In genomic region chr16:554640-555413, GRCh38 we compare ENCODE assay signal across 14 cellular contexts. TPM values are rescaled to one million over a fixed set of nuclear protein-coding genes. Genes with fewer than 3 reads are reported as not detected.
DNase-seq lines count a peak whose midpoint lies in the region; ATAC-seq, FAIRE-seq and TF ChIP-seq lines count a peak whose summit lies in the region.
"Had no signal": no experiment of that assay in that cellular context is flagged by ENCODE, and none has a peak within 500 bp of the region (broad histone marks: within the 10 kb centered on the region; RNA-seq: fewer than 3 reads in every experiment).

No MANE protein-coding gene starts in this region.

- CTCF ChIA-PET in AG04449 (lab: Yijun Ruan, JAX) = interaction anchor here (2.0 kb wide), 1 partner anchor 11 kb away, joined by 7 read pairs; no protein-coding TSS in a partner anchor
- CTCF ChIA-PET in K562 (lab: Yijun Ruan, JAX; ENCODE audit: low intra/inter-chr PET ratio) = no interaction called here

- in situ Hi-C loops in K562 (cut with MboI) = no loop called here

- no peak for DNase-seq in AG04449 (ENCODE audit: low read depth, low spot score)
- DNase-seq in H54 (ENCODE audit: insufficient read length, low spot score) = peak; percentile 100
- DNase-seq in K562 (ENCODE audit: extremely low read depth in 1 of 4, low spot score in 3 of 4) = no peak
- DNase-seq in mesenchymal stem cell = peak; percentile 48
- no peak for DNase-seq in globus pallidus (ENCODE audit: low spot score)
- no peak for DNase-seq in activated CD4-positive, CD25-positive, alpha-beta regulatory T cell treated with anti-CD3 and anti-CD28 coated beads, Interleukin-2, amount 50 U/mL, for 72 hours
- no peak for DNase-seq in activated CD8-positive, alpha-beta memory T cell treated with anti-CD3 and anti-CD28 coated beads, Interleukin-2, amount 50 U/mL, for 48 hours
- DNase-seq in NCI-H1092 (lab: John Stamatoyannopoulos, UW) = no peak
- DNase-seq: activated CD4-positive, alpha-beta T cell treated with anti-CD3 and anti-CD28 coated beads for 1 hour; CD4-positive, CD25-positive, alpha-beta regulatory T cell; NCI-H510A had no signal

- H4K8ac ChIP-seq in mesenchymal stem cell (ENCODE audit: low read length) = no peak overlapping the region

- no peak overlapping the region for H3K18ac ChIP-seq in mesenchymal stem cell (ENCODE audit: low read depth in 1 of 2, low read length in 2 of 2)

- TF ChIP-seq RAD21 in K562 (CRISPR knock-in tag; conservative IDR thresholded peaks at IDR 0.05 in 1 of 2, IDR thresholded peaks at IDR 0.05 in 1 of 2) = no peak

- no peaks in the 10 kb centered on the region for H3K9me1 ChIP-seq in K562 (ENCODE audit: control insufficient read depth, insufficient read depth, low read length)

- H2BK15ac ChIP-seq in mesenchymal stem cell (ENCODE audit: low read depth, poor library complexity, severe bottlenecking) = no peak overlapping the region

- H4K20me1 ChIP-seq in K562 (replicated peaks; ENCODE audit: control insufficient read depth, insufficient read depth, low read length) = no peaks in the 10 kb centered on the region

- TF ChIP-seq EP300 in K562 (IDR thresholded peaks at IDR 0.05; ENCODE audit: low read length) = no peak

- no peak overlapping the region for H2BK120ac ChIP-seq in mesenchymal stem cell (ENCODE audit: low read depth, low read length)

- H2BK12ac ChIP-seq in mesenchymal stem cell (ENCODE audit: low read length in 2 of 2) = no peak overlapping the region

- H3K27ac ChIP-seq in K562 (ENCODE audit: extremely low read depth, low read depth, low read length) (no peak overlapping the region), mesenchymal stem cell (ENCODE audit: low read length, poor library complexity, severe bottlenecking) (no peak overlapping the region)
- H3K27ac ChIP-seq: parathyroid adenoma had no signal

- no peak for FAIRE-seq in H54 (lab: Jason Lieb, UNC)
- FAIRE-seq in K562 (lab: Jason Lieb, UNC) = no peak

- no peak overlapping the region for H3K4ac ChIP-seq in mesenchymal stem cell (ENCODE audit: low read depth in 1 of 2, low read length in 2 of 2)

- no peak overlapping the region for H3K4me2 ChIP-seq in K562 (ENCODE audit: insufficient read depth, low read length)
- H3K4me2 ChIP-seq in mesenchymal stem cell (ENCODE audit: low read length, poor library complexity, severe bottlenecking) = no peak overlapping the region

- H2AFZ ChIP-seq in K562 (ENCODE audit: low read depth, low read length) (no peak overlapping the region), mesenchymal stem cell (ENCODE audit: low read depth, low read length) (no peak overlapping the region)
- H2AFZ ChIP-seq: parathyroid adenoma had no signal

- TF ChIP-seq CTCF in AG04449 (IDR thresholded peaks at IDR 0.05; ENCODE audit: insufficient read depth, low read length, missing control alignments) (no peak), K562 (IDR thresholded peaks at IDR 0.05 in 2 of 3, conservative IDR thresholded peaks at IDR 0.05 in 1 of 3; ENCODE audit: insufficient read depth in 2 of 3, low read depth in 1 of 3, low read length in 3 of 3) (no peak)

- no peak for ATAC-seq in K562

- H3K23ac ChIP-seq in mesenchymal stem cell (ENCODE audit: low read length in 2 of 2) = no peak overlapping the region

- H3K79me2 ChIP-seq in K562 (ENCODE audit: control insufficient read depth, insufficient read depth, low read length) = peaks cover 2% of the 10 kb centered on the region; the same call in 1 of the 3 replicates
- H3K79me2 ChIP-seq: parathyroid adenoma had no signal

- no peak overlapping the region for H2AK5ac ChIP-seq in mesenchymal stem cell (ENCODE audit: low read length, severe bottlenecking)

- POLR2A ChIA-PET in AG04449 (lab: Yijun Ruan, JAX) (no interaction called here), K562 (lab: Yijun Ruan, JAX) (interaction anchor here (0.6 to 1.1 kb wide), 2 partner anchors 18 to 75 kb away, joined by 3 to 4 read pairs; no protein-coding TSS in a partner anchor)

- BruUV-seq in K562 (replicated peaks; lab: Mats Ljungman, UMichigan) = no TSS peak

- TF ChIP-seq POLR2A in H54 (IDR thresholded peaks at IDR 0.05; ENCODE audit: low read depth, low read length) (no peak), K562 (conservative IDR thresholded peaks at IDR 0.05) (peak; percentile 46; the same call in 1 of the 2 replicates)

- H3K9me3 ChIP-seq in K562 (replicated peaks; ENCODE audit: control insufficient read depth, insufficient read depth, low read depth, low read length) (no peaks in the 10 kb centered on the region), mesenchymal stem cell (ENCODE audit: control insufficient read depth, low read length) (no peaks in the 10 kb centered on the region)

- H3K36me3 ChIP-seq in K562 (ENCODE audit: control insufficient read depth, insufficient read depth, low read length) (peaks cover 36% of the 10 kb centered on the region; the same call in 1 of the 3 replicates), mesenchymal stem cell (ENCODE audit: control insufficient read depth in 1 of 2, insufficient read depth in 2 of 2, low read depth in 1 of 2, low read length in 2 of 2) (peaks cover 18 to 58% of the 10 kb centered on the region in 2 experiments)

- H2BK5ac ChIP-seq in mesenchymal stem cell (ENCODE audit: low read depth, low read length, poor library complexity, severe bottlenecking) = no peak overlapping the region

- peaks cover 15% of the 10 kb centered on the region for H3K79me1 ChIP-seq in mesenchymal stem cell (replicated peaks; ENCODE audit: low read length, poor library complexity, severe bottlenecking)

- no peak overlapping the region for H3K9ac ChIP-seq in K562 (ENCODE audit: insufficient read depth in 1 of 2, low read depth in 2 of 2, low read length in 2 of 2)
- peak overlapping the region; percentile 80 for H3K9ac ChIP-seq in mesenchymal stem cell (ENCODE audit: low read length)
- H3K9ac ChIP-seq: parathyroid adenoma had no signal

- H4K91ac ChIP-seq in mesenchymal stem cell (ENCODE audit: low read length) = peak overlapping the region; percentile 1

- 83% methylated on average over 27 of the region's 56 CpGs for WGBS in K562 (ENCODE audit: insufficient coverage, low coverage, missing lambda C conversion rate)
- WGBS in mesenchymal stem cell = 81% methylated on average over 56 of the region's 56 CpGs

- H3K4me3 ChIP-seq in AG04449 (ENCODE audit: low read depth, low read length) (peak overlapping the region; percentile 12; the same call in 1 of the 2 replicates), K562 (no peak overlapping the region), mesenchymal stem cell (ENCODE audit: insufficient read depth in 1 of 2, low read depth in 1 of 2, low read length in 2 of 2) (peak overlapping the region in 1 of 2 experiments; percentile 61)

- intact Hi-C loops in K562 (cut with micrococcal nuclease) = no loop called here

- no peak overlapping the region for H3K14ac ChIP-seq in mesenchymal stem cell (ENCODE audit: low read length in 2 of 2)

- H3K27me3 ChIP-seq in K562 (ENCODE audit: control insufficient read depth in 2 of 2, insufficient read depth in 2 of 2, low read length in 2 of 2) (no peaks in the 10 kb centered on the region), mesenchymal stem cell (ENCODE audit: control insufficient read depth in 1 of 2, insufficient read depth in 1 of 2, low read length in 2 of 2) (peaks cover 21 to 23% of the 10 kb centered on the region in 2 experiments)

- peaks cover 0 to 60% of the 10 kb centered on the region in 2 experiments; a peak in 2 of 5 replicates for H3K4me1 ChIP-seq in K562 (replicated peaks in 1 of 2; ENCODE audit: control insufficient read depth in 2 of 2, insufficient read depth in 2 of 2, low read length in 2 of 2)
- H3K4me1 ChIP-seq in mesenchymal stem cell (ENCODE audit: control insufficient read depth, insufficient read depth, low read depth, low read length) = peaks cover 30% of the 10 kb centered on the region

RNA-seq across cellular contexts. Expression of gene PRR35, which starts 5.4 kb away (rescaled TPM):
- 0.18 and 0.79 TPM in 2 replicates for total RNA-seq in K562 (2011; cell fraction: chromatin; rRNA removed; ENCODE audit: low replicate concordance)
- total RNA-seq in K562 (2011; cell fraction: nucleolus; rRNA removed) = 0.66 and 1.3 TPM in 2 replicates
- 0.29 and 0.53 TPM in 2 replicates for total RNA-seq in K562 (2011; cell fraction: nucleoplasm; rRNA removed)
- 0.41 and 0.45 TPM in 2 replicates for total RNA-seq in K562 (2014; rRNA removed)
- total RNA-seq in K562 (2014; rRNA removed; fragmentation: Illumina TruSeq; extraction: Trizol) = not detected in 2 replicates
- 0.08 TPM in 1 of 2 replicates, not detected in the other for total RNA-seq in K562 (2015; rRNA removed; fragmentation: Illumina TruSeq; extraction: Trizol)
- total RNA-seq in K562 (2021) = 0.18 and 0.42 TPM in 2 replicates
- 0.09 and 0.17 TPM in 2 replicates for polyA plus RNA-seq in K562 (2011; rRNA removed)
- 0.07 and 1.2 TPM in 2 replicates for polyA plus RNA-seq in K562 (2011; cell fraction: cytosol; rRNA removed)
- polyA plus RNA-seq in K562 (2011; cell fraction: nucleus; rRNA removed) = 0.20 and 2.2 TPM in 2 replicates
- polyA plus RNA-seq in K562 (2012) = 0.09 and 0.14 TPM in 2 replicates
- polyA plus RNA-seq in K562 (2014; fragmentation: Illumina TruSeq; extraction: Trizol) = 0.07 TPM in 1 of 2 replicates, not detected in the other
- not detected for polyA plus RNA-seq in K562 (2014; fragmentation: Nextera tagmentation; extraction: Ambion mirVana)
- polyA plus RNA-seq in K562 (2014; rRNA removed) = 0.15 and 0.24 TPM in 2 replicates
- not detected in 2 replicates for polyA minus RNA-seq in K562 (2011; rRNA and poly(A)+ RNA removed)
- polyA minus RNA-seq in K562 (2011; cell fraction: cytosol; rRNA and poly(A)+ RNA removed) = not detected in 2 replicates
- 0.27 TPM in 1 of 2 replicates, not detected in the other for polyA minus RNA-seq in K562 (2011; cell fraction: nucleus; rRNA and poly(A)+ RNA removed)
- 0.03 TPM for polyA plus RNA-seq in mesenchymal stem cell (2013, experiment 1 of 2)
- polyA plus RNA-seq in mesenchymal stem cell (2013, experiment 2 of 2) = not detected
- total RNA-seq: activated T-helper 1 cell treated with anti-CD3 and anti-CD28 coated beads, Interleukin-12 subunit alpha, Interleukin-12 subunit beta, Interleukin-2, Interleukin-4 antibody, amounts not matched to agents 30 ng/mL and 10 ng/mL and 1 ng/mL, durations not matched to agents 14 hours and 24 hours and 36 hours; CD4-positive, CD25-positive, alpha-beta regulatory T cell; lower leg skin had no signal
- polyA plus RNA-seq: CD4-positive, CD25-positive, alpha-beta regulatory T cell had no signal

RNA-seq across cellular contexts. Expression of gene NHLRC4, which starts 12.0 kb away (rescaled TPM):
- total RNA-seq in K562 (2011; cell fraction: chromatin; rRNA removed; ENCODE audit: low replicate concordance) = 3.1 and 8.5 TPM in 2 replicates
- 8.4 and 8.8 TPM in 2 replicates for total RNA-seq in K562 (2011; cell fraction: nucleolus; rRNA removed)
- total RNA-seq in K562 (2011; cell fraction: nucleoplasm; rRNA removed) = 5.0 TPM in 2 replicates
- 2.6 and 3.1 TPM in 2 replicates for total RNA-seq in K562 (2014; rRNA removed)
- total RNA-seq in K562 (2014; rRNA removed; fragmentation: Illumina TruSeq; extraction: Trizol) = 0.47 and 0.48 TPM in 2 replicates
- total RNA-seq in K562 (2015; rRNA removed; fragmentation: Illumina TruSeq; extraction: Trizol) = 1.2 and 1.3 TPM in 2 replicates
- total RNA-seq in K562 (2021) = 2.0 and 3.0 TPM in 2 replicates
- polyA plus RNA-seq in K562 (2011; rRNA removed) = 1.3 and 1.7 TPM in 2 replicates
- polyA plus RNA-seq in K562 (2011; cell fraction: cytosol; rRNA removed) = 2.0 and 4.5 TPM in 2 replicates
- 6.2 and 8.3 TPM in 2 replicates for polyA plus RNA-seq in K562 (2011; cell fraction: nucleus; rRNA removed)
- 1.7 and 7.2 TPM in 2 replicates for polyA plus RNA-seq in K562 (2012)
- polyA plus RNA-seq in K562 (2014; fragmentation: Illumina TruSeq; extraction: Trizol) = 0.24 and 1.1 TPM in 2 replicates
- polyA plus RNA-seq in K562 (2014; fragmentation: Nextera tagmentation; extraction: Ambion mirVana) = not detected
- 3.2 and 3.7 TPM in 2 replicates for polyA plus RNA-seq in K562 (2014; rRNA removed)
- 0.39 and 0.51 TPM in 2 replicates for polyA minus RNA-seq in K562 (2011; rRNA and poly(A)+ RNA removed)
- 1.3 TPM in 1 of 2 replicates, not detected in the other for polyA minus RNA-seq in K562 (2011; cell fraction: cytosol; rRNA and poly(A)+ RNA removed)
- polyA minus RNA-seq in K562 (2011; cell fraction: nucleus; rRNA and poly(A)+ RNA removed) = 6.5 and 8.1 TPM in 2 replicates
- 0.62 TPM for polyA plus RNA-seq in mesenchymal stem cell (2013, experiment 1 of 2)
- 0.64 TPM for polyA plus RNA-seq in mesenchymal stem cell (2013, experiment 2 of 2)

RNA-seq across cellular contexts. Expression of gene PIGQ, which starts 14.9 kb away (rescaled TPM):
- total RNA-seq in K562 (2011; cell fraction: chromatin; rRNA removed; ENCODE audit: low replicate concordance) = 51.8 and 208 TPM in 2 replicates
- total RNA-seq in K562 (2011; cell fraction: nucleolus; rRNA removed) = 193 and 220 TPM in 2 replicates
- total RNA-seq in K562 (2011; cell fraction: nucleoplasm; rRNA removed) = 84.0 and 92.9 TPM in 2 replicates
- total RNA-seq in K562 (2014; rRNA removed) (30.7 and 36.1 TPM in 2 replicates), K562 (2014; rRNA removed; fragmentation: Illumina TruSeq; extraction: Trizol) (2.3 and 3.4 TPM in 2 replicates), K562 (2015; rRNA removed; fragmentation: Illumina TruSeq; extraction: Trizol) (14.1 and 14.3 TPM in 2 replicates), K562 (2021) (43.7 and 49.6 TPM in 2 replicates)
- polyA plus RNA-seq in K562 (2011; rRNA removed) (11.2 and 19.4 TPM in 2 replicates), K562 (2014; fragmentation: Illumina TruSeq; extraction: Trizol) (11.7 and 21.9 TPM in 2 replicates), K562 (2014; fragmentation: Nextera tagmentation; extraction: Ambion mirVana) (1 to 10 TPM in 1 of 2 experiments, under 1 TPM in 1; 0.20 to 2.5 TPM), K562 (2014; rRNA removed) (42.1 and 42.3 TPM in 2 replicates)
- polyA plus RNA-seq in K562 (2011; cell fraction: cytosol; rRNA removed) = 15.7 and 51.3 TPM in 2 replicates
- 84.7 and 175 TPM in 2 replicates for polyA plus RNA-seq in K562 (2011; cell fraction: nucleus; rRNA removed)
- 22.2 and 33.3 TPM in 2 replicates for polyA plus RNA-seq in K562 (2012)
- 9.6 and 17.9 TPM in 2 replicates for polyA minus RNA-seq in K562 (2011; rRNA and poly(A)+ RNA removed)
- polyA minus RNA-seq in K562 (2011; cell fraction: cytosol; rRNA and poly(A)+ RNA removed) = 11.2 and 15.5 TPM in 2 replicates
- polyA minus RNA-seq in K562 (2011; cell fraction: nucleus; rRNA and poly(A)+ RNA removed) = 33.2 and 44.4 TPM in 2 replicates
- 18.5 TPM for polyA plus RNA-seq in mesenchymal stem cell (2013, experiment 1 of 2)
- 17.1 TPM for polyA plus RNA-seq in mesenchymal stem cell (2013, experiment 2 of 2)

RNA-seq across cellular contexts. Expression of gene CAPN15, which starts 27.3 kb away (rescaled TPM):
- 95.0 and 335 TPM in 2 replicates for total RNA-seq in K562 (2011; cell fraction: chromatin; rRNA removed; ENCODE audit: low replicate concordance)
- 221 and 227 TPM in 2 replicates for total RNA-seq in K562 (2011; cell fraction: nucleolus; rRNA removed)
- total RNA-seq in K562 (2011; cell fraction: nucleoplasm; rRNA removed) = 99.2 and 108 TPM in 2 replicates
- total RNA-seq in K562 (2014; rRNA removed) (63.2 and 81.8 TPM in 2 replicates), K562 (2014; rRNA removed; fragmentation: Illumina TruSeq; extraction: Trizol) (4.2 and 4.3 TPM in 2 replicates), K562 (2015; rRNA removed; fragmentation: Illumina TruSeq; extraction: Trizol) (26.1 and 28.1 TPM in 2 replicates), K562 (2021) (105 and 111 TPM in 2 replicates)
- polyA plus RNA-seq in K562 (2011; rRNA removed) (14.2 and 20.5 TPM in 2 replicates), K562 (2014; fragmentation: Illumina TruSeq; extraction: Trizol) (4.9 and 23.2 TPM in 2 replicates), K562 (2014; fragmentation: Nextera tagmentation; extraction: Ambion mirVana) (under 1 TPM; 0.62 to 0.77 TPM), K562 (2014; rRNA removed) (50.2 and 52.3 TPM in 2 replicates)
- 20.0 and 89.6 TPM in 2 replicates for polyA plus RNA-seq in K562 (2011; cell fraction: cytosol; rRNA removed)
- polyA plus RNA-seq in K562 (2011; cell fraction: nucleus; rRNA removed) = 120 and 194 TPM in 2 replicates
- polyA plus RNA-seq in K562 (2012) = 43.4 and 45.5 TPM in 2 replicates
- 5.4 and 12.8 TPM in 2 replicates for polyA minus RNA-seq in K562 (2011; rRNA and poly(A)+ RNA removed)
- 69.7 and 71.5 TPM in 2 replicates for polyA minus RNA-seq in K562 (2011; cell fraction: cytosol; rRNA and poly(A)+ RNA removed)
- 29.7 and 35.1 TPM in 2 replicates for polyA minus RNA-seq in K562 (2011; cell fraction: nucleus; rRNA and poly(A)+ RNA removed)
- 22.1 TPM for polyA plus RNA-seq in mesenchymal stem cell (2013, experiment 1 of 2)
- polyA plus RNA-seq in mesenchymal stem cell (2013, experiment 2 of 2) = 19.9 TPM

RNA-seq across cellular contexts. Expression of gene RAB40C, which starts 35.0 kb away (rescaled TPM):
- 10.6 and 36.6 TPM in 2 replicates for total RNA-seq in K562 (2011; cell fraction: chromatin; rRNA removed; ENCODE audit: low replicate concordance)
- total RNA-seq in K562 (2011; cell fraction: nucleolus; rRNA removed) = 24.2 and 24.8 TPM in 2 replicates
- total RNA-seq in K562 (2011; cell fraction: nucleoplasm; rRNA removed) = 15.5 and 15.6 TPM in 2 replicates
- 22.3 and 26.0 TPM in 2 replicates for total RNA-seq in K562 (2014; rRNA removed)
- total RNA-seq in K562 (2014; rRNA removed; fragmentation: Illumina TruSeq; extraction: Trizol) = 1.9 and 2.5 TPM in 2 replicates
- 10.1 and 11.4 TPM in 2 replicates for total RNA-seq in K562 (2015; rRNA removed; fragmentation: Illumina TruSeq; extraction: Trizol)
- total RNA-seq in K562 (2021) = 23.4 and 25.3 TPM in 2 replicates
- polyA plus RNA-seq in K562 (2011; rRNA removed) = 8.7 and 10.9 TPM in 2 replicates
- 15.6 and 35.2 TPM in 2 replicates for polyA plus RNA-seq in K562 (2011; cell fraction: cytosol; rRNA removed)
- 22.1 and 35.1 TPM in 2 replicates for polyA plus RNA-seq in K562 (2011; cell fraction: nucleus; rRNA removed)
- polyA plus RNA-seq in K562 (2012) = 15.7 and 28.1 TPM in 2 replicates
- 5.6 and 13.3 TPM in 2 replicates for polyA plus RNA-seq in K562 (2014; fragmentation: Illumina TruSeq; extraction: Trizol)
- under 1 TPM; 0.17 to 0.50 TPM for polyA plus RNA-seq in K562 (2014; fragmentation: Nextera tagmentation; extraction: Ambion mirVana)
- polyA plus RNA-seq in K562 (2014; rRNA removed) = 20.9 and 22.3 TPM in 2 replicates
- polyA minus RNA-seq in K562 (2011; rRNA and poly(A)+ RNA removed) = 2.9 and 5.0 TPM in 2 replicates
- polyA minus RNA-seq in K562 (2011; cell fraction: cytosol; rRNA and poly(A)+ RNA removed) = 10.3 and 15.5 TPM in 2 replicates
- polyA minus RNA-seq in K562 (2011; cell fraction: nucleus; rRNA and poly(A)+ RNA removed) = 4.8 and 5.1 TPM in 2 replicates
- polyA plus RNA-seq in mesenchymal stem cell (2013, experiment 1 of 2) = 11.2 TPM
- polyA plus RNA-seq in mesenchymal stem cell (2013, experiment 2 of 2) = 12.0 TPM

Comparison
In these comparisons a context has a peak if more than half of its experiments do, and no peak if none do; other contexts are left out.
1. DNase-seq: peak in H54 (single experiment) and mesenchymal stem cell (single experiment); none in AG04449 (single experiment), K562 (0 of 4), globus pallidus (single experiment), activated CD4-positive, CD25-positive, alpha-beta regulatory T cell treated with anti-CD3 and anti-CD28 coated beads, Interleukin-2, amount 50 U/mL, for 72 hours (single experiment), activated CD8-positive, alpha-beta memory T cell treated with anti-CD3 and anti-CD28 coated beads, Interleukin-2, amount 50 U/mL, for 48 hours (single experiment) and NCI-H1092 (single experiment).